In the genomic region with DNA sequence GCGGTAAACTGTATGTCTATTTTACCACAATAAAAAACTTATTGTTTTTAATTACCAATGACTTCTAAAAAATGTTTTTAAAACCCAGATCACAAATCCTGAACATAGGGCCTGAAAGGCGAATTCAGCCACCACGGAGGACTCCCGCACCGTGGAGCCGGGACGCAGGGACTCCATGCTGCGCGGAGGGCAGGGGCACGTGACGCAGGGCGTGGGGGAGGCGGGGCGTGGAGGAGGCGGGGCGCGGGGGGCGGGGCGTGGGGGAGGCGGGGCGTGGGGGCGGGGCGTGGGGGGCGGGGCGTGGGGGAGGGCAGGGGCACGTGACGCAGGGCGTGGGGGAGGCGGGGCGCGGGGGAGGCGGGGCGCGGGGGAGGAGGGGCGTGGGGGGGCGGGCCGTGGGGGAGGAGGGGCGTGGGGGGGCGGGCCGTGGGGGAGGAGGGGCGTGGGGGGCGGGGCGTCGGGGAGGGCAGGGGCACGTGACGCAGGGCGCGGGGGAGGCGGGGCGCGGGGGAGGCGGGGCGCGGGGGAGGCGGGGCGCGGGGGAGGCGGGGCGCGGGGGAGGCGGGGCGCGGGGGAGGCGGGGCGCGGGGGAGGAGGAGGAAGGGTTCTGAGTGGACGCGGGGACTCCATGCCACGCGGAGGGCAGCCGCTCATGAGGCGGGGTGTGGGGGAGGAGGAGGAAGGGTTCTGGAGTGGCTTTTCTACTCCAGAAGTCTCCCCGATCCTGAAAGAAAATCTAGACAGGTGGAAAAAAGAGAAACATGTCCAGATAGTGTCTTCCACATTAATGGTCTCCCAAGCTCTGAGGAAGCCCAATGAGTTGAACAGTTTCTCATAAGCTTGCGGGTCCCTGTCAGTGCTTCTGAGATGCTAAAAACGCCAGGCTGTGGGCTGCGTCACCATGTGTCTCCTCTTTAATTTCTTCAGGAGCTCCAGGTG, we compare ENCODE assay signal across 8 cellular contexts.
DNase-seq lines count a peak whose midpoint lies in the region; ATAC-seq and TF ChIP-seq lines count a peak whose summit lies in the region.

No MANE protein-coding gene starts in this region.

- H3K27ac ChIP-seq in rectal smooth muscle tissue (ENCODE audit: low read depth, low read length), result peak overlapping the region; percentile 72

- peak overlapping the region; percentile 27 for H3K4me3 ChIP-seq in astrocyte of the cerebellum (ENCODE audit: low read depth, low read length)
- peak overlapping the region; percentile 76 for H3K4me3 ChIP-seq in rectal smooth muscle tissue (ENCODE audit: low read length)

- DNase-seq in C1 segment of cervical spinal cord (lab: John Stamatoyannopoulos, UW) (peak in 13 of 14 donors; percentile 10 to 82 (median 66)), Kasumi-1 (lab: John Stamatoyannopoulos, UW) (peak; percentile 37 to 42), T-helper 22 cell (ENCODE audit: low read depth) (peak; percentile 63), astrocyte of the cerebellum (ENCODE audit: low read depth) (peak; percentile 16), hepatic stellate cell (ENCODE audit: low spot score) (peak; percentile 82)

- TF ChIP-seq CTCF in astrocyte of the cerebellum (IDR thresholded peaks at IDR 0.05; ENCODE audit: low read depth, low read length, missing control alignments), result no peak

- H3K4me1 ChIP-seq in rectal smooth muscle tissue (ENCODE audit: control insufficient read depth, insufficient read depth, low read length), result peaks cover 6% of the 10 kb centered on the region

- H3K9ac ChIP-seq in rectal smooth muscle tissue (ENCODE audit: low read length), result no peak overlapping the region

- peak; percentile 53 for ATAC-seq in GM19467 (IDR thresholded peaks at IDR 0.05; ENCODE audit: unreplicated experiment)
- no peak for ATAC-seq in HG03045 (IDR thresholded peaks at IDR 0.05; ENCODE audit: unreplicated experiment)

- in situ Hi-C loops in astrocyte of the cerebellum (cut with HindIII; ENCODE audit: low sequenced_read_pairs), result no loop called here

- no peaks in the 10 kb centered on the region for H3K27me3 ChIP-seq in rectal smooth muscle tissue (ENCODE audit: control insufficient read depth, insufficient read depth, low read length)

- no peaks in the 10 kb centered on the region for H3K36me3 ChIP-seq in rectal smooth muscle tissue (ENCODE audit: control insufficient read depth, insufficient read depth, low read length)

Comparison
In these comparisons a context has a peak if more than half of its experiments do, and no peak if none do; other contexts are left out.
1. DNase-seq: peak in every context shown above with its lines; median percentile 82 in hepatic stellate cell; 66 in C1 segment of cervical spinal cord; 63 in T-helper 22 cell; 40 in Kasumi-1; 16 in astrocyte of the cerebellum.